9 cellular contexts compared by ENCODE assay signal in the genomic region with DNA sequence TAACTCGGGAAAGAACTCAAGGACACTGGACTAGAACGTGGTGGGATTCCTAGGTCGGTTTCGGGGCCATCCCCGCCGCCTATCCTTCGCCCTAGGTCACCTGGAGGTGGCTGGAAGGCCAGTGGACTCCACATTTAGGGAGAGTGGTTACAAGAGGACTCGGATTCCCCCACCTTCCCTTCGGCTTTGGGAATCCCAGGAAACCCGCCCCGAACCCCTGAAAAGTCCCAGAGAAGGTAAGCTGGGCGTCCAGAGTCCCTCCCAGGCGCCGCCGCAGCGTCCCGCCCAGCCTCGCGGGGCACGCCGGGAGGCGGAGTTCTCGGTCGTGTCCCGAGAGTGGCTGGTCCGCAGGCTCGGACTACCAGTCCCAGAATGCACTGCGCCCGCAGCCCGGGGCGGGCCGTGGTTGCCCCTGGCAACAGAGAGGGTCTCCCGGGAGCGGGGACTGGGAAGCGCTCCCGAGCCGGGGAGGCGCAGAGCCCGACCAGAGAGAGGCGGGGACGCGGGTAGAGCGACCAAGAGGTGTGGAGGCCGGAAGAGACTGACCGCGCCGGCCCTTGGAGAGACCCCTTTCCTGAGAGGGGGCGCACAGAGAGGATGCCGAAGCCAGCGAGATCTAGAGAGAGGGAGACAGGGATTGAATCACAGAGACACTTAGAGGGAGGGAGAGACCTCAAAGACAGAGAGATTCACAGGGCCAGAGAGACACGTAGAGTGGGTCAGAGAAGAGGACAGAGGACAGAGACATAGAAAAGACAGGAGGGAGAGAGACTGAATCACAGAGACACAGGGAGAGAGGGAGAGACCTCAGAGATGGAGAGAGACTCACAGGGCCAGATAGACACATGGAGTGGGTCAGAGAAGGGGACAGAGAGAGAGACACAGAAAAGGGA. TPM values are rescaled to one million over a fixed set of nuclear protein-coding genes. Genes with fewer than 3 reads are reported as not detected.
A peak's percentile ranks its signal among the peaks of the same experiment; 100 is the strongest.
DNase-seq lines count a peak whose midpoint lies in the region; ATAC-seq and TF ChIP-seq lines count a peak whose summit lies in the region.
"Had no signal": no experiment of that assay in that cellular context is flagged by ENCODE, and none has a peak within 500 bp of the region (broad histone marks: within the 10 kb centered on the region; RNA-seq: fewer than 3 reads in every experiment).

No MANE protein-coding gene starts in this region.

- peak; percentile 91 for DNase-seq in GM10266 (ENCODE audit: extremely low spot score)
- DNase-seq in NCI-H2196 (lab: John Stamatoyannopoulos, UW; ENCODE audit: unreplicated experiment): peak; percentile 84
- peak; percentile 97 for DNase-seq in activated CD4-positive, alpha-beta T cell treated with anti-CD3 and anti-CD28 coated beads, Interleukin-2, amount 10 ng/mL, durations not matched to agents 24 days and 14 days
- peak; percentile 90 for DNase-seq in dermis blood vessel endothelial cell
- DNase-seq in left lung: peak; percentile 92 to 98
- DNase-seq in stimulated activated CD4-positive, alpha-beta T cell treated with anti-CD3 and anti-CD28 coated beads, Interleukin-1b, Interleukin-23, amount 100 ng/mL, for 24 hours (ENCODE audit: low read depth in 4 of 4, low spot score in 1 of 4): peak; percentile 48 to 75 (median 68)
- no peak for DNase-seq in SKM-1 treated with dmso at 0.1 percent for 144 hours (lab: John Stamatoyannopoulos, UW; ENCODE audit: unreplicated experiment)

- H3K27me3 ChIP-seq in left lung: peaks cover 26 to 46% of the 10 kb centered on the region in 2 donors

- no peak overlapping the region for H3K27ac ChIP-seq in left lung

- ATAC-seq in HG02759 (IDR thresholded peaks at IDR 0.05; ENCODE audit: unreplicated experiment): peak; percentile 95
- peak; percentile 100 for ATAC-seq in left lung

- H3K4me1 ChIP-seq in left lung: peaks cover 7 to 55% of the 10 kb centered on the region in 2 donors

- H3K4me1 Mint-ChIP-seq in activated CD4-positive, alpha-beta T cell treated with anti-CD3 and anti-CD28 coated beads, Interleukin-2, amount 10 ng/mL, durations not matched to agents 24 days and 14 days: peaks cover 38% of the 10 kb centered on the region

- intact Hi-C loops in activated CD4-positive, alpha-beta T cell treated with anti-CD3 and anti-CD28 coated beads, Interleukin-2, amount 10 ng/mL, durations not matched to agents 24 days and 14 days (cut with micrococcal nuclease): loop anchor here (1.0 to 2.0 kb wide), 2 partner anchors 10 to 37 kb away; no protein-coding TSS in a partner anchor
- intact Hi-C loops in left lung (cut with DNase I): no loop called here

- H3K36me3 Mint-ChIP-seq in activated CD4-positive, alpha-beta T cell treated with anti-CD3 and anti-CD28 coated beads, Interleukin-2, amount 10 ng/mL, durations not matched to agents 24 days and 14 days (ENCODE audit: low read depth): peaks cover 19% of the 10 kb centered on the region

- no peaks in the 10 kb centered on the region for H3K9me3 ChIP-seq in left lung

- peaks cover 15% of the 10 kb centered on the region for H3K27me3 Mint-ChIP-seq in activated CD4-positive, alpha-beta T cell treated with anti-CD3 and anti-CD28 coated beads, Interleukin-2, amount 10 ng/mL, durations not matched to agents 24 days and 14 days

- H3K9me3 Mint-ChIP-seq in activated CD4-positive, alpha-beta T cell treated with anti-CD3 and anti-CD28 coated beads, Interleukin-2, amount 10 ng/mL, durations not matched to agents 24 days and 14 days: no peaks in the 10 kb centered on the region

- peak overlapping the region; percentile 44 to 54 for H3K4me3 ChIP-seq in left lung

- H3K36me3 ChIP-seq in left lung: peaks cover 0 to 17% of the 10 kb centered on the region in 2 donors

- no peak overlapping the region for H3K4me3 Mint-ChIP-seq in activated CD4-positive, alpha-beta T cell treated with anti-CD3 and anti-CD28 coated beads, Interleukin-2, amount 10 ng/mL, durations not matched to agents 24 days and 14 days

- TF ChIP-seq CTCF in GM10266 (IDR thresholded peaks at IDR 0.05; ENCODE audit: control insufficient read depth, insufficient read depth, low read depth, missing control alignments) (no peak), left lung (IDR thresholded peaks at IDR 0.05) (no peak)

- H3K27ac Mint-ChIP-seq in activated CD4-positive, alpha-beta T cell treated with anti-CD3 and anti-CD28 coated beads, Interleukin-2, amount 10 ng/mL, durations not matched to agents 24 days and 14 days: no peak overlapping the region

RNA-seq across cellular contexts. Expression of a gene that starts 2.6 kb away (rescaled TPM):
- total RNA-seq in activated CD4-positive, alpha-beta T cell treated with anti-CD3 and anti-CD28 coated beads, Interleukin-2, amount 10 ng/mL, durations not matched to agents 24 days and 14 days: not detected in 2 replicates
- total RNA-seq in dermis blood vessel endothelial cell (0.17 TPM in 1 of 2 replicates, not detected in the other), left lung (not detected)
- total RNA-seq: subcutaneous adipose tissue had no signal

RNA-seq across cellular contexts. Expression of a gene that starts 11.7 kb away (rescaled TPM):
- total RNA-seq in activated CD4-positive, alpha-beta T cell treated with anti-CD3 and anti-CD28 coated beads, Interleukin-2, amount 10 ng/mL, durations not matched to agents 24 days and 14 days: 65.6 and 69.0 TPM in 2 replicates
- total RNA-seq in dermis blood vessel endothelial cell: 7.7 and 17.8 TPM in 2 replicates
- total RNA-seq in left lung: 100 to 1,000 TPM; 164 to 197 TPM

RNA-seq across cellular contexts. Expression of a gene that starts 29.7 kb away (rescaled TPM):
- not detected in 2 replicates for total RNA-seq in activated CD4-positive, alpha-beta T cell treated with anti-CD3 and anti-CD28 coated beads, Interleukin-2, amount 10 ng/mL, durations not matched to agents 24 days and 14 days
- total RNA-seq in dermis blood vessel endothelial cell (not detected in 2 replicates), left lung (not detected)
- total RNA-seq: subcutaneous adipose tissue had no signal

RNA-seq across cellular contexts. Expression of a gene that starts 55.3 kb away (rescaled TPM):
- not detected in 2 replicates for total RNA-seq in activated CD4-positive, alpha-beta T cell treated with anti-CD3 and anti-CD28 coated beads, Interleukin-2, amount 10 ng/mL, durations not matched to agents 24 days and 14 days
- total RNA-seq in dermis blood vessel endothelial cell: 2.8 and 3.4 TPM in 2 replicates
- 10 to 100 TPM in 1 of 2 donors, 1 to 10 TPM in 1; 2.5 to 12.2 TPM for total RNA-seq in left lung
